In genomic region chr4:76562161-76562560, GRCh38 we compare ENCODE assay signal across 13 cellular contexts.
DNase-seq lines count a peak whose midpoint lies in the region; ATAC-seq and TF ChIP-seq lines count a peak whose summit lies in the region.
"Had no signal": no experiment of that assay in that cellular context is flagged by ENCODE, and none has a peak within 500 bp of the region (broad histone marks: within the 10 kb centered on the region; RNA-seq: fewer than 3 reads in every experiment).

No MANE protein-coding gene starts in this region.

- no peaks in the 10 kb centered on the region for H3K79me2 ChIP-seq in GM23248 (ENCODE audit: insufficient read depth)

- peak overlapping the region; percentile 69 for H3K27ac ChIP-seq in GM23248
- H3K27ac ChIP-seq in gastrocnemius medialis, result peak overlapping the region in 1 of 4 donors; percentile 14
- peak overlapping the region in 1 of 2 donors; percentile 60 for H3K27ac ChIP-seq in coronary artery
- H3K27ac ChIP-seq: cardiac muscle cell, testis had no signal

- H3K9me3 ChIP-seq in GM23248 (ENCODE audit: low read depth), result no peaks in the 10 kb centered on the region
- H3K9me3 ChIP-seq in adipocyte (ENCODE audit: control insufficient read depth, low read length), result no peaks in the 10 kb centered on the region
- H3K9me3 ChIP-seq in gastrocnemius medialis, result no peaks in the 10 kb centered on the region
- no peaks in the 10 kb centered on the region for H3K9me3 ChIP-seq in mucosa of descending colon
- H3K9me3 ChIP-seq: testis had no signal

- H3F3A ChIP-seq in GM23248 (ENCODE audit: insufficient read depth), result peaks cover 32% of the 10 kb centered on the region

- H3K4me3 ChIP-seq in GM23248 (peak overlapping the region; percentile 46), adipocyte (ENCODE audit: low read length) (peak overlapping the region; percentile 52), gastrocnemius medialis (peak overlapping the region in 2 of 4 donors; percentile 11 to 31), coronary artery (no peak overlapping the region), mucosa of descending colon (no peak overlapping the region)
- H3K4me3 ChIP-seq: cardiac muscle cell, K562, testis had no signal

- H3K9ac ChIP-seq in GM23248 (peak overlapping the region; percentile 34), adipocyte (ENCODE audit: low read length) (no peak overlapping the region)

- H3K4me2 ChIP-seq in GM23248 (ENCODE audit: unreplicated experiment), result peak overlapping the region; percentile 74

- no peak for TF ChIP-seq POLR2A in gastrocnemius medialis (IDR thresholded peaks at IDR 0.05)

- no peaks in the 10 kb centered on the region for H3K36me3 ChIP-seq in GM23248 (ENCODE audit: low read depth)
- no peaks in the 10 kb centered on the region for H3K36me3 ChIP-seq in adipocyte (ENCODE audit: control insufficient read depth, insufficient read depth, low read length, severe bottlenecking)
- no peaks in the 10 kb centered on the region for H3K36me3 ChIP-seq in gastrocnemius medialis
- no peaks in the 10 kb centered on the region for H3K36me3 ChIP-seq in mucosa of descending colon (ENCODE audit: low read depth)
- H3K36me3 ChIP-seq: cardiac muscle cell had no signal

- no peaks in the 10 kb centered on the region; the same call in 1 of the 2 replicates for H3K9me2 ChIP-seq in GM23248 (ENCODE audit: insufficient read depth)

- H3K4me1 ChIP-seq in GM23248 (ENCODE audit: insufficient read depth), result peaks cover 43% of the 10 kb centered on the region
- H3K4me1 ChIP-seq in adipocyte (ENCODE audit: control insufficient read depth, insufficient read depth, low read length), result peaks cover 27% of the 10 kb centered on the region
- H3K4me1 ChIP-seq in gastrocnemius medialis, result peaks cover 25 to 26% of the 10 kb centered on the region in 2 donors
- no peaks in the 10 kb centered on the region for H3K4me1 ChIP-seq in mucosa of descending colon (ENCODE audit: low read depth)

- peak overlapping the region; percentile 51; the same call in 1 of the 2 replicates for H2AFZ ChIP-seq in GM23248

- TF ChIP-seq CTCF in gastrocnemius medialis (IDR thresholded peaks at IDR 0.05 in 4 of 5, conservative IDR thresholded peaks at IDR 0.05 in 1 of 5) (no peak), coronary artery (IDR thresholded peaks at IDR 0.05) (no peak), mucosa of descending colon (IDR thresholded peaks at IDR 0.05) (no peak)

- DNase-seq in GM23248 (peak; percentile 79), adipocyte (ENCODE audit: low read depth) (peak; percentile 77), glomerular visceral epithelial cell (ENCODE audit: extremely low spot score) (peak; percentile 73), gastrocnemius medialis (no peak), coronary artery (ENCODE audit: low spot score) (no peak), NCI-H510A treated with DMSO at 0.1 percent for 48 hours (lab: John Stamatoyannopoulos, UW) (no peak), NOMO-1 treated with dmso at 0.1 percent for 144 hours (lab: John Stamatoyannopoulos, UW; ENCODE audit: unreplicated experiment) (no peak), mucosa of descending colon (no peak)
- DNase-seq: DMS79; naive thymus-derived CD8-positive, alpha-beta T cell; testis had no signal

- ATAC-seq in gastrocnemius medialis (peak; percentile 70 to 82), mucosa of descending colon (no peak)
- ATAC-seq: K562; naive thymus-derived CD8-positive, alpha-beta T cell had no signal

- WGBS in GM23248 (ENCODE audit: low coverage in 1 of 2, low lambda C conversion rate in 2 of 2, missing lambda C conversion rate in 2 of 2), 2 experiments, result 0% methylated on average over 2 of the region's 2 CpGs

- H4K20me1 ChIP-seq in GM23248 (ENCODE audit: insufficient read depth), result no peaks in the 10 kb centered on the region

- intact Hi-C loops in gastrocnemius medialis (cut with DNase I; ENCODE audit: low total_unique reads) (no loop called here), mucosa of descending colon (cut with DNase I, micrococcal nuclease) (no loop called here)

- in situ Hi-C loops in GM23248 (cut with MboI), result no loop called here
- in situ Hi-C loops in gastrocnemius medialis (cut with MboI; ENCODE audit: low sequenced_read_pairs in 4 of 4), result no loop called here

- H3K27me3 ChIP-seq in GM23248 (replicated peaks; ENCODE audit: insufficient read depth), result no peaks in the 10 kb centered on the region
- no peaks in the 10 kb centered on the region for H3K27me3 ChIP-seq in adipocyte (replicated peaks; ENCODE audit: control insufficient read depth, insufficient read depth, low read length)
- no peaks in the 10 kb centered on the region for H3K27me3 ChIP-seq in gastrocnemius medialis
- H3K27me3 ChIP-seq: cardiac muscle cell, testis had no signal

Comparison
In these comparisons a context has a peak if more than half of its experiments do, and no peak if none do; other contexts are left out.
1. DNase-seq: peak in GM23248 (single experiment), adipocyte (single experiment) and glomerular visceral epithelial cell (single experiment); none in gastrocnemius medialis (0 of 2), coronary artery (single experiment), NCI-H510A treated with DMSO at 0.1 percent for 48 hours (single experiment), NOMO-1 treated with dmso at 0.1 percent for 144 hours (single experiment) and mucosa of descending colon (0 of 3).
2. H3K4me3 ChIP-seq: peak in GM23248 (single experiment) and adipocyte (single experiment); none in coronary artery (single experiment) and mucosa of descending colon (single experiment).